In genomic region chr5:177311361-177311722, GRCh38 we compare ENCODE assay signal across 8 cellular contexts. TPM values are rescaled to one million over a fixed set of nuclear protein-coding genes. Genes with fewer than 3 reads are reported as not detected.
DNase-seq lines count a peak whose midpoint lies in the region; ATAC-seq and TF ChIP-seq lines count a peak whose summit lies in the region.

No MANE protein-coding gene starts in this region.

- H3K36me3 ChIP-seq in SK-N-SH (replicated peaks in 1 of 2; ENCODE audit: control insufficient read depth in 1 of 2, insufficient read depth in 2 of 2, low read length in 1 of 2) (peaks cover 7 to 12% of the 10 kb centered on the region in 2 experiments), cardiac muscle cell (peaks cover 5% of the 10 kb centered on the region), sigmoid colon (peaks cover 0 to 13% (median 9%) of the 10 kb centered on the region in 4 donors)

- H3K27me3 ChIP-seq in SK-N-SH (ENCODE audit: insufficient read depth) (no peaks in the 10 kb centered on the region), cardiac muscle cell (no peaks in the 10 kb centered on the region), sigmoid colon (no peaks in the 10 kb centered on the region)

- intact Hi-C loops in sigmoid colon (cut with DNase I), result loop anchor here (5.0 to 10.0 kb wide), 3 partner anchors 56 to 203 kb away; partner anchors contain the start of gene DDX41

- DNase-seq in AG04449 (ENCODE audit: low read depth, low spot score), result no peak
- DNase-seq in SK-N-SH, result peak; percentile 71
- peak; percentile 15 to 43 for DNase-seq in cardiac muscle cell (ENCODE audit: low read depth in 1 of 2, low spot score in 1 of 2)
- no peak for DNase-seq in sigmoid colon
- no peak for DNase-seq in cerebellum (ENCODE audit: low spot score)
- no peak for DNase-seq in activated CD4-positive, CD25-positive, alpha-beta regulatory T cell (lab: John Stamatoyannopoulos, UW)
- DNase-seq in KBM-7, result no peak

- H3K27ac ChIP-seq in SK-N-SH (ENCODE audit: low read depth in 2 of 2, low read length in 1 of 2), result peak overlapping the region; percentile 58 to 88; a peak in 3 of 4 replicates
- peak overlapping the region; percentile 58 for H3K27ac ChIP-seq in cardiac muscle cell
- peak overlapping the region in 2 of 4 donors; percentile 60 to 68 for H3K27ac ChIP-seq in sigmoid colon

- ATAC-seq in GM21619 (IDR thresholded peaks at IDR 0.05; ENCODE audit: unreplicated experiment), result peak; percentile 4

- peaks cover 18% of the 10 kb centered on the region for H3F3A ChIP-seq in SK-N-SH (replicated peaks; ENCODE audit: insufficient read depth)

- H4K20me1 ChIP-seq in SK-N-SH (ENCODE audit: insufficient read depth), result peaks cover 18% of the 10 kb centered on the region

- H3K9me3 ChIP-seq in SK-N-SH, result no peaks in the 10 kb centered on the region
- no peaks in the 10 kb centered on the region for H3K9me3 ChIP-seq in cardiac muscle cell (ENCODE audit: low read depth)
- H3K9me3 ChIP-seq in sigmoid colon, result no peaks in the 10 kb centered on the region

- TF ChIP-seq RAD21 in SK-N-SH (IDR thresholded peaks at IDR 0.05; ENCODE audit: low read length), result no peak

- H3K4me2 ChIP-seq in SK-N-SH, result peak overlapping the region; percentile 100

- H3K4me3 ChIP-seq in AG04449 (ENCODE audit: low read depth, low read length) (peak overlapping the region; percentile 68), SK-N-SH (ENCODE audit: low read depth in 2 of 2, low read length in 1 of 2) (peak overlapping the region; percentile 59 to 84), cardiac muscle cell (peak overlapping the region; percentile 41), sigmoid colon (peak overlapping the region; percentile 26 to 52 (median 50))

- TF ChIP-seq CTCF in AG04449 (IDR thresholded peaks at IDR 0.05; ENCODE audit: insufficient read depth, low read length, missing control alignments), result no peak
- no peak for TF ChIP-seq CTCF in SK-N-SH (IDR thresholded peaks at IDR 0.05)
- TF ChIP-seq CTCF in cardiac muscle cell (IDR thresholded peaks at IDR 0.05; ENCODE audit: low read depth, low read length), result no peak
- no peak for TF ChIP-seq CTCF in sigmoid colon (IDR thresholded peaks at IDR 0.05)

- POLR2A ChIA-PET in AG04449 (lab: Yijun Ruan, JAX), result no interaction called here
- POLR2A ChIA-PET in SK-N-SH (lab: Yijun Ruan, JAX), result interaction anchor here (1.2 to 1.3 kb wide), 2 partner anchors 115 to 197 kb away, joined by 3 to 4 read pairs; no protein-coding TSS in a partner anchor

- no peak for TF ChIP-seq EP300 in SK-N-SH (IDR thresholded peaks at IDR 0.05; ENCODE audit: borderline replicate concordance in 1 of 2, low read depth in 1 of 2, low read length in 1 of 2)
- TF ChIP-seq EP300 in sigmoid colon (IDR thresholded peaks at IDR 0.05), result no peak

- peaks cover 4 to 25% of the 10 kb centered on the region in 2 experiments; a peak in 1 of 4 replicates for H3K4me1 ChIP-seq in SK-N-SH (ENCODE audit: control insufficient read depth in 1 of 2, insufficient read depth in 2 of 2, low read depth in 1 of 2, low read length in 1 of 2)
- H3K4me1 ChIP-seq in cardiac muscle cell (ENCODE audit: low read depth), result no peaks in the 10 kb centered on the region
- H3K4me1 ChIP-seq in sigmoid colon, result peaks cover 0 to 33% (median 25%) of the 10 kb centered on the region in 4 donors

- TF ChIP-seq POLR2A in sigmoid colon (IDR thresholded peaks at IDR 0.05), result no peak

- peaks cover 52% of the 10 kb centered on the region for H3K79me2 ChIP-seq in SK-N-SH (ENCODE audit: insufficient read depth)

- no peaks in the 10 kb centered on the region for H3K9me2 ChIP-seq in SK-N-SH

- peak overlapping the region; percentile 85 for H3K9ac ChIP-seq in SK-N-SH

- in situ Hi-C loops in KBM-7 (cut with MboI; ENCODE audit: low pct_unique_long_range_greater_than_20kb, low sequenced_read_pairs), result no loop called here

- H2AFZ ChIP-seq in SK-N-SH (ENCODE audit: low read depth), result peak overlapping the region; percentile 91; the same call in 1 of the 2 replicates

- CTCF ChIA-PET in AG04449 (lab: Yijun Ruan, JAX), result interaction anchor here (0.8 to 17.1 kb wide), 8 partner anchors 9 to 199 kb away, joined by 7 to 261 read pairs (median 12); partner anchors contain the start of gene PRR7
- CTCF ChIA-PET in SK-N-SH (lab: Yijun Ruan, JAX), result interaction anchor here (1.1 to 4.3 kb wide), 7 partner anchors 12 to 201 kb away, joined by 3 to 39 read pairs (median 6); no protein-coding TSS in a partner anchor

- 0% methylated on average over 5 of the region's 27 CpGs for WGBS in SK-N-SH (ENCODE audit: low lambda C conversion rate)
- WGBS in sigmoid colon, 2 donors, result 0 to 1% methylated on average over 27 of the region's 27 CpGs

TF ChIP-seq in SK-N-SH, 30 proteins besides CTCF, POLR2A, EP300 and RAD21 (continues in another document):
- no peak for TF ChIP-seq FOSL2 (IDR thresholded peaks at IDR 0.05; ENCODE audit: borderline replicate concordance, low read depth)
- no peak for TF ChIP-seq SMC3 (IDR thresholded peaks at IDR 0.05; ENCODE audit: low read depth, low read length)
- TF ChIP-seq GABPA (IDR thresholded peaks at IDR 0.05; ENCODE audit: low read depth), result no peak
- TF ChIP-seq MXI1 (IDR thresholded peaks at IDR 0.05; ENCODE audit: low read depth, low read length), result no peak
- TF ChIP-seq NFIC (IDR thresholded peaks at IDR 0.05; ENCODE audit: borderline replicate concordance), result no peak
- no peak for TF ChIP-seq SIN3A (IDR thresholded peaks at IDR 0.05; ENCODE audit: borderline replicate concordance, low read depth, low read length)
- no peak for TF ChIP-seq RXRA (IDR thresholded peaks at IDR 0.05; ENCODE audit: borderline replicate concordance, low read depth)
- TF ChIP-seq YY1 (IDR thresholded peaks at IDR 0.05; ENCODE audit: low read depth), result no peak
- TF ChIP-seq TEAD4 (IDR thresholded peaks at IDR 0.05; ENCODE audit: borderline replicate concordance, insufficient read depth), result no peak
- no peak for TF ChIP-seq FOXJ3 (CRISPR knock-in tag; IDR thresholded peaks at IDR 0.05)
- TF ChIP-seq MEF2A (IDR thresholded peaks at IDR 0.05; ENCODE audit: borderline replicate concordance, low read depth), result no peak
- no peak for TF ChIP-seq CHD2 (IDR thresholded peaks at IDR 0.05; ENCODE audit: low read length, partially characterized antibody)
- TF ChIP-seq JUND (IDR thresholded peaks at IDR 0.05), result no peak
- TF ChIP-seq PBX3 (IDR thresholded peaks at IDR 0.05), result no peak
- TF ChIP-seq ELF1 (IDR thresholded peaks at IDR 0.05), result no peak
- TF ChIP-seq POLR2AphosphoS5 (IDR thresholded peaks at IDR 0.05; ENCODE audit: low read depth, low read length), result no peak
- no peak for TF ChIP-seq TCF12 (IDR thresholded peaks at IDR 0.05)
- no peak for TF ChIP-seq RFX5 (IDR thresholded peaks at IDR 0.05; ENCODE audit: low read length)
- TF ChIP-seq FOXM1 (IDR thresholded peaks at IDR 0.05; ENCODE audit: low read depth), result no peak

RNA-seq across cellular contexts. Expression of gene MXD3, which starts 0.4 kb away (rescaled TPM):
- polyA plus RNA-seq in SK-N-SH (2012; rRNA removed) (22.6 and 23.1 TPM in 2 replicates), cardiac muscle cell (7.3 and 50.5 TPM in 2 replicates), sigmoid colon (10 to 100 TPM in 1 of 3 donors, 1 to 10 TPM in 2; 2.1 to 20.7 (median 5.4) TPM)
- polyA plus RNA-seq in SK-N-SH (2012; cell fraction: cytosol; rRNA removed), result 5.8 and 10.4 TPM in 2 replicates
- 81.3 and 94.3 TPM in 2 replicates for polyA plus RNA-seq in SK-N-SH (2012; cell fraction: nucleus; rRNA removed)
- total RNA-seq in cardiac muscle cell (15.2 and 112 TPM in 2 replicates), sigmoid colon (10 to 100 TPM in 2 of 4 donors, 1 to 10 TPM in 2; 7.2 to 23.8 (median 12.9) TPM), cerebellum (8.6 TPM)

RNA-seq across cellular contexts. Expression of gene PRELID1, which starts 7.7 kb away (rescaled TPM):
- polyA plus RNA-seq in SK-N-SH (2012; rRNA removed), result 344 TPM in 2 replicates
- 275 and 308 TPM in 2 replicates for polyA plus RNA-seq in SK-N-SH (2012; cell fraction: cytosol; rRNA removed)
- 121 and 150 TPM in 2 replicates for polyA plus RNA-seq in SK-N-SH (2012; cell fraction: nucleus; rRNA removed)
- 86.0 and 156 TPM in 2 replicates for total RNA-seq in cardiac muscle cell
- 134 and 185 TPM in 2 replicates for polyA plus RNA-seq in cardiac muscle cell
- 10 to 100 TPM; 59.3 to 64.9 (median 62.4) TPM for total RNA-seq in sigmoid colon
- polyA plus RNA-seq in sigmoid colon, result 100 to 1,000 TPM; 231 to 330 (median 257) TPM
- 27.2 TPM for total RNA-seq in cerebellum

RNA-seq across cellular contexts. Expression of gene RAB24, which starts 7.8 kb away (rescaled TPM):
- polyA plus RNA-seq in SK-N-SH (2012; rRNA removed) (101 and 117 TPM in 2 replicates), cardiac muscle cell (70.7 and 81.5 TPM in 2 replicates), sigmoid colon (10 to 100 TPM; 35.4 to 64.6 (median 50.4) TPM)
- polyA plus RNA-seq in SK-N-SH (2012; cell fraction: cytosol; rRNA removed), result 51.5 and 65.6 TPM in 2 replicates
- polyA plus RNA-seq in SK-N-SH (2012; cell fraction: nucleus; rRNA removed), result 383 and 489 TPM in 2 replicates
- total RNA-seq in cardiac muscle cell (69.2 and 94.7 TPM in 2 replicates), sigmoid colon (10 to 100 TPM; 22.3 to 33.6 (median 29.4) TPM), cerebellum (9.5 TPM)

RNA-seq across cellular contexts. Expression of gene LMAN2, which starts 40.1 kb away (rescaled TPM):
- 380 and 500 TPM in 2 replicates for polyA plus RNA-seq in SK-N-SH (2012; rRNA removed)
- polyA plus RNA-seq in SK-N-SH (2012; cell fraction: cytosol; rRNA removed), result 314 and 316 TPM in 2 replicates
- polyA plus RNA-seq in SK-N-SH (2012; cell fraction: nucleus; rRNA removed), result 380 and 476 TPM in 2 replicates
- 163 and 198 TPM in 2 replicates for total RNA-seq in cardiac muscle cell
- polyA plus RNA-seq in cardiac muscle cell, result 213 and 261 TPM in 2 replicates
- 100 to 1,000 TPM in 2 of 4 donors, 10 to 100 TPM in 2; 87.5 to 169 (median 98.2) TPM for total RNA-seq in sigmoid colon
- 100 to 1,000 TPM in 2 of 3 donors, 10 to 100 TPM in 1; 62.5 to 244 (median 115) TPM for polyA plus RNA-seq in sigmoid colon
- 69.0 TPM for total RNA-seq in cerebellum

RNA-seq across cellular contexts. Expression of gene RGS14, which starts 46.4 kb away (rescaled TPM):
- polyA plus RNA-seq in SK-N-SH (2012; rRNA removed) (26.5 and 27.6 TPM in 2 replicates), cardiac muscle cell (33.6 and 76.5 TPM in 2 replicates), sigmoid colon (10 to 100 TPM; 12.7 to 21.0 (median 16.2) TPM)
- polyA plus RNA-seq in SK-N-SH (2012; cell fraction: cytosol; rRNA removed), result 11.1 and 16.3 TPM in 2 replicates
- polyA plus RNA-seq in SK-N-SH (2012; cell fraction: nucleus; rRNA removed), result 31.0 and 67.8 TPM in 2 replicates
- total RNA-seq in cardiac muscle cell (68.1 and 139 TPM in 2 replicates), sigmoid colon (10 to 100 TPM in 3 of 4 donors, 1 to 10 TPM in 1; 9.6 to 26.6 (median 16.7) TPM), cerebellum (1.8 TPM)

Comparison
In these comparisons a context has a peak if more than half of its experiments do, and no peak if none do; other contexts are left out.
1. DNase-seq: peak in SK-N-SH (single experiment) and cardiac muscle cell (2 of 2); none in AG04449 (single experiment), sigmoid colon (single experiment), cerebellum (single experiment), activated CD4-positive, CD25-positive, alpha-beta regulatory T cell (0 of 4) and KBM-7 (single experiment).
2. Peak in every context shown above with its lines, with median percentiles within 50 percentile points of each other: H3K4me3 ChIP-seq.